14 cellular contexts compared by ENCODE assay signal in genomic region chr5:132770476-132771159, GRCh38. TPM values are rescaled to one million over a fixed set of nuclear protein-coding genes. Genes with fewer than 3 reads are reported as not detected.
DNase-seq lines count a peak whose midpoint lies in the region; ATAC-seq and TF ChIP-seq lines count a peak whose summit lies in the region.
"Had no signal": no experiment of that assay in that cellular context is flagged by ENCODE, and none has a peak within 500 bp of the region (broad histone marks: within the 10 kb centered on the region; RNA-seq: fewer than 3 reads in every experiment).

No MANE protein-coding gene starts in this region.

- peaks cover 66% of the 10 kb centered on the region for H3K4me1 Mint-ChIP-seq in brain
- H3K4me1 Mint-ChIP-seq: naive B cell had no signal

- no peaks in the 10 kb centered on the region for H3K36me3 Mint-ChIP-seq in brain
- H3K36me3 Mint-ChIP-seq: naive B cell had no signal

- no peak overlapping the region for H3K4me3 ChIP-seq in right atrium auricular region

- peak overlapping the region; percentile 53 to 63 for H3K27ac ChIP-seq in right atrium auricular region
- H3K27ac ChIP-seq: HL-60 had no signal

- H3K27ac Mint-ChIP-seq in brain: peak overlapping the region in 4 of 5 experiments; percentile 61 to 81 (median 74)
- H3K27ac Mint-ChIP-seq: activated B cell treated with CpG ODN at 0.5 μM for 24 hours, naive B cell had no signal

- no peaks in the 10 kb centered on the region for H3K27me3 Mint-ChIP-seq in brain

- peaks cover 0 to 77% of the 10 kb centered on the region in 2 donors for H3K4me1 ChIP-seq in right atrium auricular region

- no peaks in the 10 kb centered on the region for H3K36me3 ChIP-seq in right atrium auricular region

- intact Hi-C loops in sciatic nerve (cut with DNase I): no loop called here

- H3K9me3 ChIP-seq in right atrium auricular region: no peaks in the 10 kb centered on the region

- ATAC-seq in sciatic nerve (peak; percentile 33), GM19395 (IDR thresholded peaks at IDR 0.05; ENCODE audit: unreplicated experiment) (no peak), GM21723 (IDR thresholded peaks at IDR 0.05; ENCODE audit: unreplicated experiment) (no peak)

- peak overlapping the region in 3 of 5 experiments; percentile 15 to 53 (median 48) for H3K4me3 Mint-ChIP-seq in brain
- H3K4me3 Mint-ChIP-seq: activated B cell treated with CpG ODN at 0.5 μM for 24 hours had no signal

- H3K9me3 Mint-ChIP-seq in brain: no peaks in the 10 kb centered on the region
- H3K9me3 Mint-ChIP-seq: activated B cell treated with CpG ODN at 0.5 μM for 24 hours, naive B cell had no signal

- H3K27me3 ChIP-seq in right atrium auricular region: no peaks in the 10 kb centered on the region

- no peak for TF ChIP-seq CTCF in brain (conservative IDR thresholded peaks at IDR 0.05)
- TF ChIP-seq CTCF in right atrium auricular region (IDR thresholded peaks at IDR 0.05): no peak

- DNase-seq in EH (ENCODE audit: low read depth) (peak; percentile 27), right atrium auricular region (ENCODE audit: low spot score) (no peak), sciatic nerve (ENCODE audit: low spot score) (no peak), NCI-H524 treated with DMSO at 0.1 percent for 48 hours (lab: John Stamatoyannopoulos, UW) (no peak), NCI-H345 treated with DMSO at 0.1 percent for 48 hours (lab: John Stamatoyannopoulos, UW; ENCODE audit: unreplicated experiment) (no peak)
- DNase-seq: activated B cell treated with CpG ODN at 0.5 μM for 24 hours; AML-193; naive B cell; NCI-H2081; NK-92 treated with Interleukin-12 subunit alpha and Interleukin-12 subunit beta, amount 100 ng/mL, for 24 hours had no signal

RNA-seq across cellular contexts. Expression of gene SEPTIN8, which starts 6.4 kb away (rescaled TPM):
- 168 TPM for polyA plus RNA-seq in brain (ENCODE audit: insufficient read depth, low read depth, low replicate concordance)
- total RNA-seq in right atrium auricular region: 10 to 100 TPM; 21.1 to 24.8 TPM
- total RNA-seq in sciatic nerve: 59.3 TPM

RNA-seq across cellular contexts. Expression of gene CCNI2, which starts 23.4 kb away (rescaled TPM):
- polyA plus RNA-seq in brain (ENCODE audit: insufficient read depth, low read depth, low replicate concordance): 0.22 TPM
- total RNA-seq in right atrium auricular region (not detected), sciatic nerve (0.36 TPM)

RNA-seq across cellular contexts. Expression of gene KIF3A, which starts 33.3 kb away (rescaled TPM):
- polyA plus RNA-seq in brain (ENCODE audit: insufficient read depth, low read depth, low replicate concordance): 10.8 TPM
- total RNA-seq in right atrium auricular region: 1 to 10 TPM; 5.6 to 7.2 TPM
- 20.7 TPM for total RNA-seq in sciatic nerve

RNA-seq across cellular contexts. Expression of gene SOWAHA, which starts 42.5 kb away (rescaled TPM):
- polyA plus RNA-seq in brain (ENCODE audit: insufficient read depth, low read depth, low replicate concordance): 9.5 TPM
- not detected for total RNA-seq in right atrium auricular region
- total RNA-seq in sciatic nerve: 2.5 TPM
- total RNA-seq: activated B cell treated with CpG ODN at 0.5 μM for 24 hours had no signal

RNA-seq across cellular contexts. Expression of gene SHROOM1, which starts 59.8 kb away (rescaled TPM):
- polyA plus RNA-seq in brain (ENCODE audit: insufficient read depth, low read depth, low replicate concordance): 14.5 TPM
- 1 to 10 TPM; 3.2 to 4.2 TPM for total RNA-seq in right atrium auricular region
- 33.3 TPM for total RNA-seq in sciatic nerve
